ENCODE assay signal across 10 cellular contexts in genomic region chr18:43620936-43621335, GRCh38.
DNase-seq lines count a peak whose midpoint lies in the region; ATAC-seq and TF ChIP-seq lines count a peak whose summit lies in the region.
"Had no signal": no experiment of that assay in that cellular context is flagged by ENCODE, and none has a peak within 500 bp of the region (broad histone marks: within the 10 kb centered on the region; RNA-seq: fewer than 3 reads in every experiment).

No MANE protein-coding gene starts in this region.

- H4K20me1 ChIP-seq in smooth muscle cell (ENCODE audit: low read depth): no peaks in the 10 kb centered on the region

- ATAC-seq in GM21367 (IDR thresholded peaks at IDR 0.05; ENCODE audit: unreplicated experiment): peak; percentile 51

- no peak overlapping the region for H2AFZ ChIP-seq in smooth muscle cell (ENCODE audit: low read depth)

- H3K79me2 ChIP-seq in smooth muscle cell (ENCODE audit: low read depth): no peaks in the 10 kb centered on the region

- no peak overlapping the region for H3K4me2 ChIP-seq in smooth muscle cell

- no peaks in the 10 kb centered on the region for H3K27me3 ChIP-seq in smooth muscle cell (ENCODE audit: low read depth)
- H3K27me3 ChIP-seq: neutrophil had no signal

- H3K4me1 ChIP-seq in smooth muscle cell (ENCODE audit: low read depth): no peaks in the 10 kb centered on the region

- H3K4me3 Mint-ChIP-seq in glutamatergic neuron (ENCODE audit: unreplicated experiment): no peak overlapping the region
- H3K4me3 Mint-ChIP-seq in activated naive CD4-positive, alpha-beta T cell treated with anti-CD3 and anti-CD28 coated beads, Interleukin-2, amount 10 ng/mL, durations not matched to agents 7 days and 5 days: no peak overlapping the region

- no peak overlapping the region for H3K4me3 ChIP-seq in smooth muscle cell
- H3K4me3 ChIP-seq: SK-N-MC had no signal

- no peak overlapping the region for H3K27ac ChIP-seq in smooth muscle cell (ENCODE audit: low read depth)
- H3K27ac ChIP-seq: neutrophil, SK-N-MC had no signal

- peak; percentile 48 for TF ChIP-seq CTCF in glutamatergic neuron (IDR thresholded peaks at IDR 0.05; ENCODE audit: partially characterized antibody, unreplicated experiment)
- peak; percentile 65 for TF ChIP-seq CTCF in smooth muscle cell (IDR thresholded peaks at IDR 0.05; ENCODE audit: borderline replicate concordance, insufficient read depth, poor library complexity, severe bottlenecking)

- H3K27ac Mint-ChIP-seq in glutamatergic neuron (ENCODE audit: unreplicated experiment): no peak overlapping the region
- H3K27ac Mint-ChIP-seq in activated naive CD4-positive, alpha-beta T cell treated with anti-CD3 and anti-CD28 coated beads, Interleukin-2, amount 10 ng/mL, durations not matched to agents 7 days and 5 days: no peak overlapping the region

- H3K36me3 ChIP-seq in smooth muscle cell (ENCODE audit: low read depth): no peaks in the 10 kb centered on the region
- H3K36me3 ChIP-seq: neutrophil had no signal

- CTCF ChIA-PET in activated naive CD4-positive, alpha-beta T cell treated with anti-CD3 and anti-CD28 coated beads, Interleukin-2, amount 10 ng/mL, durations not matched to agents 7 days and 5 days (lab: Charles Lee): interaction anchor here (0.7 to 2.5 kb wide), 3 partner anchors 15 to 1764 kb away, joined by 3 to 12 read pairs (median 10); no protein-coding TSS in a partner anchor

- H3K9ac ChIP-seq in smooth muscle cell (ENCODE audit: low read depth): no peak overlapping the region

- intact Hi-C loops in posterior cingulate gyrus (cut with DNase I): loop anchor here (5.0 to 10.0 kb wide), 3 partner anchors 1594 to 1994 kb away; partner anchors contain the start of gene SLC14A2

- H3K4me1 Mint-ChIP-seq in glutamatergic neuron (ENCODE audit: low read depth, unreplicated experiment): no peaks in the 10 kb centered on the region
- H3K4me1 Mint-ChIP-seq in activated naive CD4-positive, alpha-beta T cell treated with anti-CD3 and anti-CD28 coated beads, Interleukin-2, amount 10 ng/mL, durations not matched to agents 7 days and 5 days: no peaks in the 10 kb centered on the region

- DNase-seq in DMS153 treated with DMSO at 0.1 percent for 48 hours (lab: John Stamatoyannopoulos, UW; ENCODE audit: unreplicated experiment) (peak; percentile 24), Kasumi-1 (lab: John Stamatoyannopoulos, UW) (peak; percentile 51 to 64), SKM-1 (lab: John Stamatoyannopoulos, UW; ENCODE audit: unreplicated experiment) (peak; percentile 5), glutamatergic neuron (no peak), smooth muscle cell (lab: John Stamatoyannopoulos, UW; ENCODE audit: unreplicated experiment) (no peak), posterior cingulate gyrus (no peak)
- no peak for DNase-seq in activated naive CD4-positive, alpha-beta T cell treated with anti-CD3 and anti-CD28 coated beads, Interleukin-2, amount 10 ng/mL, durations not matched to agents 7 days and 5 days

- 3% methylated on average over 2 of the region's 2 CpGs for WGBS in smooth muscle cell (ENCODE audit: low lambda C conversion rate)

- no peaks in the 10 kb centered on the region for H3K9me3 ChIP-seq in smooth muscle cell (replicated peaks; ENCODE audit: low read depth)
- H3K9me3 ChIP-seq: neutrophil had no signal

- H3K36me3 Mint-ChIP-seq in glutamatergic neuron (ENCODE audit: unreplicated experiment): no peaks in the 10 kb centered on the region
- H3K36me3 Mint-ChIP-seq in activated naive CD4-positive, alpha-beta T cell treated with anti-CD3 and anti-CD28 coated beads, Interleukin-2, amount 10 ng/mL, durations not matched to agents 7 days and 5 days: no peaks in the 10 kb centered on the region

- no peaks in the 10 kb centered on the region for H3K27me3 Mint-ChIP-seq in glutamatergic neuron (ENCODE audit: unreplicated experiment)
- H3K27me3 Mint-ChIP-seq in activated naive CD4-positive, alpha-beta T cell treated with anti-CD3 and anti-CD28 coated beads, Interleukin-2, amount 10 ng/mL, durations not matched to agents 7 days and 5 days: no peaks in the 10 kb centered on the region

- no peaks in the 10 kb centered on the region for H3K9me3 Mint-ChIP-seq in glutamatergic neuron (ENCODE audit: unreplicated experiment)
- no peaks in the 10 kb centered on the region for H3K9me3 Mint-ChIP-seq in activated naive CD4-positive, alpha-beta T cell treated with anti-CD3 and anti-CD28 coated beads, Interleukin-2, amount 10 ng/mL, durations not matched to agents 7 days and 5 days

- H3F3A ChIP-seq in smooth muscle cell (ENCODE audit: low read depth): no peaks in the 10 kb centered on the region

Comparison
In these comparisons a context has a peak if more than half of its experiments do, and no peak if none do; other contexts are left out.
1. DNase-seq: peak in DMS153 treated with DMSO at 0.1 percent for 48 hours (single experiment), Kasumi-1 (2 of 2) and SKM-1 (single experiment); none in glutamatergic neuron (single experiment), smooth muscle cell (single experiment), activated naive CD4-positive, alpha-beta T cell treated with anti-CD3 and anti-CD28 coated beads, Interleukin-2, amount 10 ng/mL, durations not matched to agents 7 days and 5 days (single experiment) and posterior cingulate gyrus (0 of 10).